ENCODE assay signal across 27 cellular contexts in genomic region chr7:144668503-144668902, GRCh38.
"Had no signal": no experiment of that assay in that cellular context is flagged by ENCODE, and none has a peak within 500 bp of the region (broad histone marks: within the 10 kb centered on the region; RNA-seq: fewer than 3 reads in every experiment).

No MANE protein-coding gene starts in this region.

- H3K4me3 ChIP-seq: coronary artery, dorsolateral prefrontal cortex, heart left ventricle, left ventricle myocardium inferior, lower lobe of right lung, neural progenitor cell, ovary, right atrium auricular region, sigmoid colon, skin epidermis, testis, transverse colon had no signal

- H3K27ac ChIP-seq: coronary artery, dorsolateral prefrontal cortex, heart left ventricle, left ventricle myocardium inferior, lower lobe of right lung, neural progenitor cell, ovary, right atrium auricular region, sigmoid colon, skin epidermis, testis, transverse colon had no signal

- ATAC-seq: esophagus mucosa; heart left ventricle; left cardiac atrium; lower lobe of right lung; natural killer cell treated with Interleukin-12 subunit alpha and Interleukin-12 subunit beta and Interleukin-15 and Interleukin-18, amount 100 ng/mL, for 72 hours; stimulated activated naive B cell treated with anti-CD40 and anti-IgM and Interleukin-4, amounts not matched to agents 10 μg/mL and 1 μg/mL and 100 μg/mL, for 72 hours; stimulated activated naive CD8-positive, alpha-beta T cell treated with anti-CD3 and anti-CD28 coated beads, Interleukin-15, amount 100 ng/mL, for 72 hours had no signal

- DNase-seq: dorsolateral prefrontal cortex; effector CD8-positive, alpha-beta T cell; heart left ventricle; hippocampal formation; immature natural killer cell; kidney; left cardiac atrium; left ventricle myocardium inferior; lower lobe of right lung; midbrain; nucleus accumbens; ovary; sigmoid colon; stimulated activated CD4-positive, alpha-beta T cell treated with anti-CD3 and anti-CD28 coated beads, Interleukin-2, amount 100 ng/mL, for 24 hours; stimulated activated CD4-positive, alpha-beta T cell treated with anti-CD3 and anti-CD28 coated beads, Interleukin-4, amount 100 ng/mL, for 4 hours; stimulated activated naive B cell treated with anti-CD40 and anti-IgM and Interleukin-4, amounts not matched to agents 10 μg/mL and 1 μg/mL and 100 μg/mL, for 72 hours; stimulated activated naive CD8-positive, alpha-beta T cell treated with anti-CD3 and anti-CD28 coated beads, Interleukin-15, amount 100 ng/mL, for 72 hours; testis; transverse colon had no signal

- FAIRE-seq: endometrium, frontal cortex, kidney had no signal

- H3K4me2 ChIP-seq: neural progenitor cell had no signal

- H3K9ac ChIP-seq: neural progenitor cell had no signal

- H3K4me1 ChIP-seq: left ventricle myocardium inferior, lower lobe of right lung, right atrium auricular region, sigmoid colon, testis, transverse colon had no signal

- H3K9me3 ChIP-seq: heart left ventricle, lower lobe of right lung, ovary, right atrium auricular region, sigmoid colon, testis, transverse colon had no signal

- H2AFZ ChIP-seq: neural progenitor cell had no signal

- H3K36me3 ChIP-seq: heart left ventricle, left ventricle myocardium inferior, lower lobe of right lung, neural progenitor cell, ovary, right atrium auricular region, sigmoid colon, transverse colon had no signal

- H3K27me3 ChIP-seq: dorsolateral prefrontal cortex, heart left ventricle, neural progenitor cell, ovary, right atrium auricular region, sigmoid colon, testis, transverse colon had no signal
